Comparison of ENCODE assay signal across 8 cellular contexts in the genomic region with DNA sequence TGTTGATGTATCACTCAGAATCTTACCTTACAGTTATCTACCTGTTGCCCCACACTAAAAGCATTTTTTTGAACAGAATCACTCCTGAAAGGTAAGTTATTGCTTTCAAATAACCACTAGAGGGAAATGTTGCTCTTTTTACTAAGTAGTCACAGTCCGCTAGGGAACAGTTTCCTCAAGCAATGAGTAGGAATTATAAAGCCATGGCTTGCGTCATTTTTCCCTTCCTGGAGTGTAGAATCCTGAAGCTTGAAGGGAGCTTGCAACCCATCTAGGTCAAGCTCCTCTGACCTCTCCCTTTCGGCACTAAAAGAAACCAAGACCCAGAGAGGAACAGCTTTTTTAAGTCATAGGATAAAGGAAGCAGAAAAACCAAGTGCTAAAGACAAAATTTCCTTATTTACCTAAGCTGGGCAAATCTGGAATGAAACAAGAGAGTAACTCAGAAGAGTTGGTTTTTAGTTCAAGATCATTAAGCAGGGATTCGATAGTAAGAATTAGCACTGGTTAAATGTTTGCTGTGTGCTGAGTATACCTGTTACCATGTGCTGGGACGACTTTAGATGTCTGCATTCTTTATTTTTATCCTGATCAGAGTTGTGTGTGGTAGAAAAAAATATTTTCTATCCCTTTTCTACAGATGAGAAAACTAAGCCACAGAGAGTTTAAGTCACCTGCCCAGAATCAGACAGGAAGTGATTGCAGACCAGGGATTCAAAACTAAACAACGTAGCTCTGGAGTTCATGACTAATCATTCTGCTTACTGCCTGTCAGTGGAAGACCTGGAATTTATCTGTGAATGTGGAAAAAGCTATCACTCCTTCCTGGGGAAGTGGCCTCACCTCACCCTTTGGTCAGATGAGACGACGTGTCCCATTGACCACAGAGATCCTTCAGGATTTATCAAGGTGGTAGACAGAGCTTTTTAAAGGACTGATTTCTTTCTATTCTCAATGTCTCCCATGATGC.
A peak's percentile ranks its signal among the peaks of the same experiment; 100 is the strongest.
DNase-seq lines count a peak whose midpoint lies in the region; ATAC-seq and TF ChIP-seq lines count a peak whose summit lies in the region.

No MANE protein-coding gene starts in this region.

- H3K27ac Mint-ChIP-seq in activated CD4-positive, alpha-beta T cell treated with anti-CD3 and anti-CD28 coated beads, Interleukin-2, amount 10 ng/mL, durations not matched to agents 24 days and 14 days = no peak overlapping the region

- DNase-seq in AG04450 (ENCODE audit: low read depth, low spot score) (peak; percentile 13), NCI-H1092 treated with DMSO at 0.1 percent for 48 hours (lab: John Stamatoyannopoulos, UW) (peak; percentile 68), SW 1271 (lab: John Stamatoyannopoulos, UW) (peak; percentile 28 to 70), globus pallidus (ENCODE audit: low spot score) (peak; percentile 36), prostate gland (ENCODE audit: low spot score) (peak; percentile 10), T-helper 9 cell (no peak)
- no peak for DNase-seq in activated CD4-positive, alpha-beta T cell treated with anti-CD3 and anti-CD28 coated beads, Interleukin-2, amount 10 ng/mL, durations not matched to agents 24 days and 14 days

- no peaks in the 10 kb centered on the region for H3K36me3 ChIP-seq in prostate gland

- H3K9me3 ChIP-seq in AG04450 (ENCODE audit: control insufficient read depth, insufficient read depth, low read length) (no peaks in the 10 kb centered on the region), prostate gland (no peaks in the 10 kb centered on the region)

- H3K9me3 Mint-ChIP-seq in activated CD4-positive, alpha-beta T cell treated with anti-CD3 and anti-CD28 coated beads, Interleukin-2, amount 10 ng/mL, durations not matched to agents 24 days and 14 days = no peaks in the 10 kb centered on the region

- TF ChIP-seq POLR2A in prostate gland (IDR thresholded peaks at IDR 0.05) = no peak

- H3K27me3 Mint-ChIP-seq in activated CD4-positive, alpha-beta T cell treated with anti-CD3 and anti-CD28 coated beads, Interleukin-2, amount 10 ng/mL, durations not matched to agents 24 days and 14 days = no peaks in the 10 kb centered on the region

- no peaks in the 10 kb centered on the region for H3K4me1 Mint-ChIP-seq in activated CD4-positive, alpha-beta T cell treated with anti-CD3 and anti-CD28 coated beads, Interleukin-2, amount 10 ng/mL, durations not matched to agents 24 days and 14 days

- peak; percentile 45 for ATAC-seq in GM18909 (IDR thresholded peaks at IDR 0.05; ENCODE audit: poor library complexity, unreplicated experiment)

- CTCF ChIA-PET in AG04450 (lab: Charles Lee) = interaction anchor here (0.8 to 2.7 kb wide), 8 partner anchors 689 to 802 kb away, joined by 3 to 28 read pairs (median 4); no protein-coding TSS in a partner anchor

- POLR2A ChIA-PET in AG04450 (lab: Yijun Ruan, JAX) = no interaction called here

- no peaks in the 10 kb centered on the region for H3K4me1 ChIP-seq in prostate gland (replicated peaks)

- H3K27me3 ChIP-seq in AG04450 (ENCODE audit: control insufficient read depth, insufficient read depth, low read length) (no peaks in the 10 kb centered on the region), prostate gland (replicated peaks; ENCODE audit: insufficient read depth) (no peaks in the 10 kb centered on the region)

- no peaks in the 10 kb centered on the region for H3K36me3 Mint-ChIP-seq in activated CD4-positive, alpha-beta T cell treated with anti-CD3 and anti-CD28 coated beads, Interleukin-2, amount 10 ng/mL, durations not matched to agents 24 days and 14 days (ENCODE audit: low read depth)

- TF ChIP-seq CTCF in AG04450 (IDR thresholded peaks at IDR 0.05; ENCODE audit: low read depth, low read length) = peak; percentile 59
- TF ChIP-seq CTCF in prostate gland (IDR thresholded peaks at IDR 0.05) = peak in 3 of 4 experiments; percentile 67 to 72 (median 70)

- H3K27ac ChIP-seq in AG04450 (ENCODE audit: low read depth, low read length) = no peak overlapping the region
- H3K27ac ChIP-seq in prostate gland = no peak overlapping the region

- H3K4me3 ChIP-seq in AG04450 (ENCODE audit: low read depth, low read length) = no peak overlapping the region
- H3K4me3 ChIP-seq in prostate gland = no peak overlapping the region

- intact Hi-C loops in prostate gland (cut with DNase I) = loop anchor here (5.0 kb wide), 1 partner anchor 695 kb away; no protein-coding TSS in a partner anchor
- intact Hi-C loops in activated CD4-positive, alpha-beta T cell treated with anti-CD3 and anti-CD28 coated beads, Interleukin-2, amount 10 ng/mL, durations not matched to agents 24 days and 14 days (cut with micrococcal nuclease) = loop anchor here (1.0 to 5.0 kb wide), 2 partner anchors 680 to 697 kb away; no protein-coding TSS in a partner anchor

- 32% methylated on average over 8 of the region's 8 CpGs for WGBS in prostate gland

- no peak overlapping the region for H3K4me3 Mint-ChIP-seq in activated CD4-positive, alpha-beta T cell treated with anti-CD3 and anti-CD28 coated beads, Interleukin-2, amount 10 ng/mL, durations not matched to agents 24 days and 14 days

Comparison
In these comparisons a context has a peak if more than half of its experiments do, and no peak if none do; other contexts are left out.
1. DNase-seq: peak in AG04450 (single experiment), NCI-H1092 treated with DMSO at 0.1 percent for 48 hours (single experiment), SW 1271 (2 of 2), globus pallidus (single experiment) and prostate gland (single experiment); none in T-helper 9 cell (single experiment) and activated CD4-positive, alpha-beta T cell treated with anti-CD3 and anti-CD28 coated beads, Interleukin-2, amount 10 ng/mL, durations not matched to agents 24 days and 14 days (single experiment).